ENCODE assay signal across 15 cellular contexts in genomic region chr6:58073263-58073662, GRCh38.
A peak's percentile ranks its signal among the peaks of the same experiment; 100 is the strongest.
DNase-seq lines count a peak whose midpoint lies in the region; TF ChIP-seq lines count a peak whose summit lies in the region.
"Had no signal": no experiment of that assay in that cellular context is flagged by ENCODE, and none has a peak within 500 bp of the region (broad histone marks: within the 10 kb centered on the region; RNA-seq: fewer than 3 reads in every experiment).

No MANE protein-coding gene starts in this region.

- WGBS in trophoblast cell (ENCODE audit: extremely low coverage, insufficient coverage, insufficient read length) = no CpG with 5 or more reads among the region's 23 CpGs

- H3K4me3 ChIP-seq in trophoblast cell (ENCODE audit: low read depth, low read length) (peak overlapping the region; percentile 20), coronary artery (no peak overlapping the region)
- H3K4me3 ChIP-seq: A549, BLaER1, HAP-1 had no signal

- peaks cover 4% of the 10 kb centered on the region for H3K9me3 Mint-ChIP-seq in chondrocyte (ENCODE audit: low read depth)

- H2AFZ ChIP-seq in trophoblast cell (ENCODE audit: insufficient read depth, low read length, poor library complexity) = no peak overlapping the region

- no peaks in the 10 kb centered on the region for H3K27me3 ChIP-seq in trophoblast cell (ENCODE audit: insufficient read depth, low read length)
- H3K27me3 ChIP-seq: BLaER1 had no signal

- H3K36me3 Mint-ChIP-seq in chondrocyte (ENCODE audit: low read depth) = no peaks in the 10 kb centered on the region
- H3K36me3 Mint-ChIP-seq: CD14-positive monocyte; CD4-positive, alpha-beta memory T cell had no signal

- no peak for TF ChIP-seq CTCF in chondrocyte (IDR thresholded peaks at IDR 0.05)
- TF ChIP-seq CTCF in coronary artery (IDR thresholded peaks at IDR 0.05) = no peak

- no peak overlapping the region for H3K4me3 Mint-ChIP-seq in chondrocyte (ENCODE audit: unreplicated experiment)
- H3K4me3 Mint-ChIP-seq: CD14-positive monocyte; CD4-positive, alpha-beta memory T cell had no signal

- H2AK5ac ChIP-seq in trophoblast cell (ENCODE audit: low read length) = no peak overlapping the region

- no peak overlapping the region for H4K12ac ChIP-seq in trophoblast cell (ENCODE audit: low read depth, low read length)

- DNase-seq in D341Med (ENCODE audit: low spot score) (peak; percentile 8), DMS114 treated with DMSO at 0.1 percent for 48 hours (lab: John Stamatoyannopoulos, UW; ENCODE audit: unreplicated experiment) (peak; percentile 6), chondrocyte (ENCODE audit: low spot score) (peak; percentile 59), trophoblast cell (no peak), coronary artery (ENCODE audit: low spot score) (no peak), hypothalamus (lab: John Stamatoyannopoulos, UW) (no peak), NCI-H2227 treated with DMSO at 0.1 percent for 48 hours (lab: John Stamatoyannopoulos, UW) (no peak)
- DNase-seq: CD4-positive, alpha-beta memory T cell; DMS53; DND-41; EL had no signal

- no peaks in the 10 kb centered on the region for H3K27me3 Mint-ChIP-seq in chondrocyte (ENCODE audit: low read depth)
- H3K27me3 Mint-ChIP-seq: CD4-positive, alpha-beta memory T cell had no signal

- H3K4me1 Mint-ChIP-seq in chondrocyte (ENCODE audit: low read depth) = no peaks in the 10 kb centered on the region
- H3K4me1 Mint-ChIP-seq: CD14-positive monocyte; CD4-positive, alpha-beta memory T cell had no signal

- H3K23ac ChIP-seq in trophoblast cell (ENCODE audit: low read length) = no peak overlapping the region

- no peaks in the 10 kb centered on the region for H3K9me3 ChIP-seq in trophoblast cell (ENCODE audit: insufficient read depth, low read depth, low read length)
- H3K9me3 ChIP-seq: A549, BLaER1, HAP-1 had no signal

- no peak overlapping the region for H2BK5ac ChIP-seq in trophoblast cell (ENCODE audit: low read depth, low read length, poor library complexity)

- H4K91ac ChIP-seq in trophoblast cell (ENCODE audit: low read depth, low read length) = no peak overlapping the region

- no peak overlapping the region for H3K27ac Mint-ChIP-seq in chondrocyte (ENCODE audit: unreplicated experiment)
- H3K27ac Mint-ChIP-seq: CD14-positive monocyte; CD4-positive, alpha-beta memory T cell had no signal

- H4K8ac ChIP-seq in trophoblast cell (ENCODE audit: low read depth, low read length) = no peak overlapping the region

- H2BK120ac ChIP-seq in trophoblast cell (ENCODE audit: insufficient read depth, low read length, poor library complexity) = no peak overlapping the region

- no peaks in the 10 kb centered on the region for H3K79me1 ChIP-seq in trophoblast cell (ENCODE audit: low read length)

- H2BK12ac ChIP-seq in trophoblast cell (ENCODE audit: low read length) = no peak overlapping the region

- H3K79me2 ChIP-seq in trophoblast cell (ENCODE audit: control insufficient read depth, insufficient read depth, low read length, poor library complexity) = no peaks in the 10 kb centered on the region

- H3K4ac ChIP-seq in trophoblast cell (ENCODE audit: low read depth, low read length) = no peak overlapping the region

- no peak overlapping the region for H3K18ac ChIP-seq in trophoblast cell (ENCODE audit: low read length)

- no peaks in the 10 kb centered on the region for H3K36me3 ChIP-seq in trophoblast cell (ENCODE audit: control insufficient read depth in 1 of 2, insufficient read depth in 2 of 2, low read length in 2 of 2)
- H3K36me3 ChIP-seq: BLaER1, HAP-1 had no signal

- no peak overlapping the region for H3K27ac ChIP-seq in trophoblast cell (ENCODE audit: low read depth, low read length)
- no peak overlapping the region for H3K27ac ChIP-seq in coronary artery
- H3K27ac ChIP-seq: A549, BLaER1 had no signal

- no peak overlapping the region for H3K14ac ChIP-seq in trophoblast cell (ENCODE audit: low read length)

- H3K4me2 ChIP-seq in trophoblast cell (ENCODE audit: low read length) = no peak overlapping the region
- H3K4me2 ChIP-seq: A549, BLaER1 had no signal

- H3K4me1 ChIP-seq in trophoblast cell (ENCODE audit: control insufficient read depth in 1 of 2, insufficient read depth in 2 of 2, low read length in 2 of 2) = no peaks in the 10 kb centered on the region
- H3K4me1 ChIP-seq: A549, BLaER1, HAP-1 had no signal

- no peak overlapping the region for H3K9ac ChIP-seq in trophoblast cell (ENCODE audit: low read length)
- H3K9ac ChIP-seq: BLaER1 had no signal

Comparison
In these comparisons a context has a peak if more than half of its experiments do, and no peak if none do; other contexts are left out.
1. DNase-seq: peak in D341Med (single experiment), DMS114 treated with DMSO at 0.1 percent for 48 hours (single experiment) and chondrocyte (single experiment); none in trophoblast cell (0 of 2), coronary artery (single experiment), hypothalamus (0 of 51) and NCI-H2227 treated with DMSO at 0.1 percent for 48 hours (single experiment).